In genomic region chr1:203702130-203702577, GRCh38 we compare ENCODE assay signal across 1 cellular context.
TF ChIP-seq lines count a peak whose summit lies in the region.

No MANE protein-coding gene starts in this region.

TF ChIP-seq in GM12878, 131 proteins besides CTCF, POLR2A, EP300 and RAD21 (continued from another document and continues in another):
- TF ChIP-seq ZNF687 (IDR thresholded peaks at IDR 0.05) (no peak), DPF2 (IDR thresholded peaks at IDR 0.05) (no peak), ZNF207 (IDR thresholded peaks at IDR 0.05; ENCODE audit: borderline replicate concordance) (no peak), YY1 (IDR thresholded peaks at IDR 0.05; ENCODE audit: low read depth, low read length) (0 out of 2 replicates have a peak, but pooled peaks have one; percentile 28), HSF1 (IDR thresholded peaks at IDR 0.05; ENCODE audit: low read depth, low read length) (no peak), CHD2 (IDR thresholded peaks at IDR 0.05; ENCODE audit: borderline replicate concordance, low read depth, low read length) (no peak), WRNIP1 (IDR thresholded peaks at IDR 0.05; ENCODE audit: borderline replicate concordance, low read depth, low read length) (no peak), E4F1 (IDR thresholded peaks at IDR 0.05; ENCODE audit: borderline replicate concordance, partially characterized antibody) (no peak), ZBTB11 (CRISPR knock-in tag; IDR thresholded peaks at IDR 0.05) (no peak), SRF (IDR thresholded peaks at IDR 0.05; ENCODE audit: low read depth in 2 of 2, low read length in 2 of 2) (no peak), CUX1 (IDR thresholded peaks at IDR 0.05; ENCODE audit: insufficient replicate concordance, low read depth, low read length) (no peak), CBX5 (IDR thresholded peaks at IDR 0.05; ENCODE audit: low read depth) (no peak), E2F8 (IDR thresholded peaks at IDR 0.05; ENCODE audit: low read depth, partially characterized antibody) (no peak), SMC3 (IDR thresholded peaks at IDR 0.05; ENCODE audit: borderline replicate concordance, low read length) (peak; percentile 98), TCF12 (IDR thresholded peaks at IDR 0.05; ENCODE audit: low read depth, low read length) (no peak), SMAD1 (IDR thresholded peaks at IDR 0.05; ENCODE audit: low read depth, partially characterized antibody) (no peak), CBFB (IDR thresholded peaks at IDR 0.05; ENCODE audit: low read depth) (no peak), RUNX3 (IDR thresholded peaks at IDR 0.05; ENCODE audit: low read length) (no peak), ZNF274 (IDR thresholded peaks at IDR 0.05; ENCODE audit: insufficient read depth, insufficient read length) (no peak), ZBTB33 (IDR thresholded peaks at IDR 0.05) (no peak), ETV6 (conservative IDR thresholded peaks at IDR 0.05 in 1 of 2, IDR thresholded peaks at IDR 0.05 in 1 of 2; ENCODE audit: borderline replicate concordance in 1 of 2, low read depth in 1 of 2) (no peak), FOXM1 (IDR thresholded peaks at IDR 0.05; ENCODE audit: low read depth, low read length) (0 out of 2 replicates have a peak, but pooled peaks have one; percentile 29), SPI1 (IDR thresholded peaks at IDR 0.05; ENCODE audit: borderline replicate concordance, insufficient read depth, low read depth, low read length) (no peak), RB1 (IDR thresholded peaks at IDR 0.05; ENCODE audit: borderline replicate concordance) (0 out of 2 replicates have a peak, but pooled peaks have one; percentile 20), BCLAF1 (IDR thresholded peaks at IDR 0.05) (0 out of 2 replicates have a peak, but pooled peaks have one; percentile 9), SMARCA5 (IDR thresholded peaks at IDR 0.05) (peak; percentile 43; the same call in 1 of the 2 replicates), LARP7 (IDR thresholded peaks at IDR 0.05) (no peak)
